8 cellular contexts compared by ENCODE assay signal in genomic region chr1:117001254-117001927, GRCh38. TPM values are rescaled to one million over a fixed set of nuclear protein-coding genes. Genes with fewer than 3 reads are reported as not detected.
A peak's percentile ranks its signal among the peaks of the same experiment; 100 is the strongest.
DNase-seq lines count a peak whose midpoint lies in the region; ATAC-seq lines count a peak whose summit lies in the region.

Gene CD101 (plus strand): TSS chr1:117001760. CDS start chr1:117001818, 58 bp downstream.

- H3K9me3 ChIP-seq in CD8-positive, alpha-beta memory T cell (ENCODE audit: low read length) = no peaks in the 10 kb centered on the region

- H3K4me1 ChIP-seq in CD8-positive, alpha-beta memory T cell (ENCODE audit: insufficient read depth, low read length) = peaks cover 49% of the 10 kb centered on the region

- POLR2A ChIA-PET in CD8-positive, alpha-beta memory T cell (lab: Charles Lee) = interaction anchor here (0.6 kb wide), 2 partner anchors 11 to 124 kb away, joined by 3 read pairs; no protein-coding TSS in a partner anchor

- H3K27me3 ChIP-seq in CD8-positive, alpha-beta memory T cell (ENCODE audit: insufficient read depth, low read length, poor library complexity, severe bottlenecking) = no peaks in the 10 kb centered on the region

- peak; percentile 99 for ATAC-seq in GM19455 (IDR thresholded peaks at IDR 0.05; ENCODE audit: unreplicated experiment)
- ATAC-seq in HG03378 (IDR thresholded peaks at IDR 0.05; ENCODE audit: unreplicated experiment) = peak; percentile 94

- CTCF ChIA-PET in CD8-positive, alpha-beta memory T cell (lab: Charles Lee) = no interaction called here

- H3K4me1 Mint-ChIP-seq in CD8-positive, alpha-beta memory T cell = peaks cover 11 to 57% (median 46%) of the 10 kb centered on the region in 3 donors
- peaks cover 65% of the 10 kb centered on the region for H3K4me1 Mint-ChIP-seq in activated naive CD8-positive, alpha-beta T cell (ENCODE audit: low read depth)

- peak within 1 kb of the TSS; percentile 10 for H3K4me3 ChIP-seq in CD8-positive, alpha-beta memory T cell (ENCODE audit: low read length)

- peak in 2 of 5 donors; percentile 36 to 37 for DNase-seq in CD8-positive, alpha-beta memory T cell
- DNase-seq in NCI-H2227 (lab: John Stamatoyannopoulos, UW; ENCODE audit: unreplicated experiment) (no peak), NCI-H446 treated with DMSO at 0.1 percent for 48 hours (lab: John Stamatoyannopoulos, UW) (no peak), cerebellar nuclear complex (lab: John Stamatoyannopoulos, UW) (no peak), SK-N-DZ (ENCODE audit: low spot score) (no peak)

- peak within 1 kb of the TSS; percentile 32 to 95 (median 88) for H3K27ac Mint-ChIP-seq in CD8-positive, alpha-beta memory T cell
- H3K27ac Mint-ChIP-seq in activated naive CD8-positive, alpha-beta T cell = peak within 1 kb of the TSS; percentile 92

- no peak within 1 kb of the TSS for H3K27ac ChIP-seq in CD8-positive, alpha-beta memory T cell (ENCODE audit: low read depth, low read length)

- no peaks in the 10 kb centered on the region for H3K27me3 Mint-ChIP-seq in CD8-positive, alpha-beta memory T cell
- H3K27me3 Mint-ChIP-seq in activated naive CD8-positive, alpha-beta T cell = no peaks in the 10 kb centered on the region

- peak within 1 kb of the TSS in 6 of 7 donors; percentile 44 to 86 (median 66) for H3K4me3 Mint-ChIP-seq in CD8-positive, alpha-beta memory T cell
- peak within 1 kb of the TSS; percentile 73 for H3K4me3 Mint-ChIP-seq in activated naive CD8-positive, alpha-beta T cell

- H3K9me3 Mint-ChIP-seq in CD8-positive, alpha-beta memory T cell = no peaks in the 10 kb centered on the region
- H3K9me3 Mint-ChIP-seq in activated naive CD8-positive, alpha-beta T cell (ENCODE audit: low read depth) = no peaks in the 10 kb centered on the region

- peaks cover 0 to 1% (median 0%) of the 10 kb centered on the region in 3 donors for H3K36me3 Mint-ChIP-seq in CD8-positive, alpha-beta memory T cell
- peaks cover 3% of the 10 kb centered on the region for H3K36me3 Mint-ChIP-seq in activated naive CD8-positive, alpha-beta T cell

- H3K36me3 ChIP-seq in CD8-positive, alpha-beta memory T cell (ENCODE audit: insufficient read depth, low read length) = no peaks in the 10 kb centered on the region

RNA-seq across cellular contexts. Expression of gene CD101, which starts in this region (rescaled TPM):
- total RNA-seq in CD8-positive, alpha-beta memory T cell = under 1 TPM; 0.39 to 0.66 TPM
- 72.0 TPM for polyA plus RNA-seq in CD8-positive, alpha-beta memory T cell
- 0.29 and 0.42 TPM in 2 replicates for polyA plus RNA-seq in SK-N-DZ (2014; cell fraction: cytosol; rRNA removed)
- polyA plus RNA-seq in SK-N-DZ (2014; cell fraction: nucleus; rRNA removed) = 0.91 and 1.5 TPM in 2 replicates
